2 cellular contexts compared by ENCODE assay signal in the genomic region with DNA sequence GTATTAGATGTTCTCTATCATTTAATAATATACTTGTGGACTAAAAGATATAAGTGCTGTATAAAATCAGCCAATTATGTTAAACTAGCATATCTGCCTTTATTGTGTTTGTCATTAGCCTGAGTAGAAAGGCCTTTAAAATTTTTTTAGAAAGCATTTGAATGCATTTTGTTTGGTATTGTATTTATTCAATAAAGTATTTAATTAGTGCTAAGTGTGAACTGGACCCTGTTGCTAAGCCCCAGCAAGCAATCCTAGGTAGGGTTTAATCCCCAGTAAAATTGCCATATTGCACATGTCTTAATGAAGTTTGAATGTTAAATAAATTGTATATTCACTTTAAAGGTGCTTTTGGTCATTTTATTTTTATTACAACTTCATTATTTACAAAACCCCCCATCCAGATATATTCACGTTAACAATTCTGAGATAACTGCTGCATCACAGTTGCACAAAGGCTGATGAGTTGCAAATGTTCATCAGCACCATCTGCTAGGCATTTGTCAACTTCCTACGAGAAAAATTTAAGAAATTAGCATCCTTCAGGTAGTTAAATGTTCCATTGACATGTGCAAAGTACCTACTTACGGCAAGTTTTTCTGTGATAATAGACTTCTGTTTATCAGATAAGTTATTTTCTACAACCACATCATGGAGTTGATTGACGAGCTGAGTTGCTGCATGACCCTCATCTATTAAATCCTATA.
TF ChIP-seq lines count a peak whose summit lies in the region.

No MANE protein-coding gene starts in this region.

TF ChIP-seq in HepG2, 621 proteins besides CTCF, POLR2A, EP300 and RAD21 (continues in another document):
- TF ChIP-seq NR2F6 (IDR thresholded peaks at IDR 0.05) (0 out of 2 replicates have a peak, but pooled peaks have one; percentile 19), NR2F6 (CRISPR knock-in tag; IDR thresholded peaks at IDR 0.05) (no peak), ZNF841 (CRISPR knock-in tag; IDR thresholded peaks at IDR 0.05; ENCODE audit: borderline replicate concordance) (0 out of 2 replicates have a peak, but pooled peaks have one; percentile 30), ZC3H4 (CRISPR knock-in tag; IDR thresholded peaks at IDR 0.05; ENCODE audit: borderline replicate concordance) (0 out of 2 replicates have a peak, but pooled peaks have one; percentile 72), HNRNPK (IDR thresholded peaks at IDR 0.05; ENCODE audit: low read depth, low read length, poor library complexity, severe bottlenecking) (no peak), BRD4 (CRISPR knock-in tag; IDR thresholded peaks at IDR 0.05) (no peak), FOXO1 (CRISPR knock-in tag; IDR thresholded peaks at IDR 0.05) (no peak), NFE2L1 (CRISPR knock-in tag; IDR thresholded peaks at IDR 0.05; ENCODE audit: borderline replicate concordance) (no peak), AKAP8 (CRISPR knock-in tag; IDR thresholded peaks at IDR 0.05) (no peak), SIN3A (IDR thresholded peaks at IDR 0.05; ENCODE audit: borderline replicate concordance, low read depth, low read length) (peak; percentile 22; the same call in 1 of the 2 replicates), KMT2B (CRISPR knock-in tag; IDR thresholded peaks at IDR 0.05) (no peak), AGO2 (optimal IDR thresholded peaks at IDR 0.05; ENCODE audit: low read depth, low read length) (peak; percentile 49), YEATS4 (CRISPR knock-in tag; IDR thresholded peaks at IDR 0.05; ENCODE audit: borderline replicate concordance) (no peak), GLI4 (CRISPR knock-in tag; IDR thresholded peaks at IDR 0.05; ENCODE audit: borderline replicate concordance) (no peak), JDP2 (CRISPR knock-in tag; IDR thresholded peaks at IDR 0.05; ENCODE audit: borderline replicate concordance) (no peak), ZNF850 (CRISPR knock-in tag; conservative IDR thresholded peaks at IDR 0.05) (no peak), NR2F1 (CRISPR knock-in tag; IDR thresholded peaks at IDR 0.05) (no peak), NONO (IDR thresholded peaks at IDR 0.05) (no peak), NONO (CRISPR knock-in tag; conservative IDR thresholded peaks at IDR 0.05) (0 out of 2 replicates have a peak, but pooled peaks have one; percentile 38), RBFOX2 (IDR thresholded peaks at IDR 0.05; ENCODE audit: low read depth, low read length) (peak; percentile 74), NFRKB (IDR thresholded peaks at IDR 0.05) (no peak)
- TF ChIP-seq, protein P1, sequence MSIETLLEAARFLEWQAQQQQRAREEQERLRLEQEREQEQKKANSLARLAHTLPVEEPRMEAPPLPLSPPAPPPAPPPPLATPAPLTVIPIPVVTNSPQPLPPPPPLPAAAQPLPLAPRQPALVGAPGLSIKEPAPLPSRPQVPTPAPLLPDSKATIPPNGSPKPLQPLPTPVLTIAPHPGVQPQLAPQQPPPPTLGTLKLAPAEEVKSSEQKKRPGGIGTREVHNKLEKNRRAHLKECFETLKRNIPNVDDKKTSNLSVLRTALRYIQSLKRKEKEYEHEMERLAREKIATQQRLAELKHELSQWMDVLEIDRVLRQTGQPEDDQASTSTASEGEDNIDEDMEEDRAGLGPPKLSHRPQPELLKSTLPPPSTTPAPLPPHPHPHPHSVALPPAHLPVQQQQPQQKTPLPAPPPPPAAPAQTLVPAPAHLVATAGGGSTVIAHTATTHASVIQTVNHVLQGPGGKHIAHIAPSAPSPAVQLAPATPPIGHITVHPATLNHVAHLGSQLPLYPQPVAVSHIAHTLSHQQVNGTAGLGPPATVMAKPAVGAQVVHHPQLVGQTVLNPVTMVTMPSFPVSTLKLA (IDR thresholded peaks at IDR 0.05), result no peak
- TF ChIP-seq, protein P2, sequence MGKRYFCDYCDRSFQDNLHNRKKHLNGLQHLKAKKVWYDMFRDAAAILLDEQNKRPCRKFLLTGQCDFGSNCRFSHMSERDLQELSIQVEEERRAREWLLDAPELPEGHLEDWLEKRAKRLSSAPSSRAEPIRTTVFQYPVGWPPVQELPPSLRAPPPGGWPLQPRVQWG (CRISPR knock-in tag; IDR thresholded peaks at IDR 0.05; ENCODE audit: borderline replicate concordance, low read depth), result no peak
- TF ChIP-seq, protein P3, sequence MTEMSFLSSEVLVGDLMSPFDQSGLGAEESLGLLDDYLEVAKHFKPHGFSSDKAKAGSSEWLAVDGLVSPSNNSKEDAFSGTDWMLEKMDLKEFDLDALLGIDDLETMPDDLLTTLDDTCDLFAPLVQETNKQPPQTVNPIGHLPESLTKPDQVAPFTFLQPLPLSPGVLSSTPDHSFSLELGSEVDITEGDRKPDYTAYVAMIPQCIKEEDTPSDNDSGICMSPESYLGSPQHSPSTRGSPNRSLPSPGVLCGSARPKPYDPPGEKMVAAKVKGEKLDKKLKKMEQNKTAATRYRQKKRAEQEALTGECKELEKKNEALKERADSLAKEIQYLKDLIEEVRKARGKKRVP (CRISPR knock-in tag; IDR thresholded peaks at IDR 0.05), result peak in 1 of 2 experiments; percentile 32; a peak in 1 of 4 replicates
- TF ChIP-seq, protein P4, sequence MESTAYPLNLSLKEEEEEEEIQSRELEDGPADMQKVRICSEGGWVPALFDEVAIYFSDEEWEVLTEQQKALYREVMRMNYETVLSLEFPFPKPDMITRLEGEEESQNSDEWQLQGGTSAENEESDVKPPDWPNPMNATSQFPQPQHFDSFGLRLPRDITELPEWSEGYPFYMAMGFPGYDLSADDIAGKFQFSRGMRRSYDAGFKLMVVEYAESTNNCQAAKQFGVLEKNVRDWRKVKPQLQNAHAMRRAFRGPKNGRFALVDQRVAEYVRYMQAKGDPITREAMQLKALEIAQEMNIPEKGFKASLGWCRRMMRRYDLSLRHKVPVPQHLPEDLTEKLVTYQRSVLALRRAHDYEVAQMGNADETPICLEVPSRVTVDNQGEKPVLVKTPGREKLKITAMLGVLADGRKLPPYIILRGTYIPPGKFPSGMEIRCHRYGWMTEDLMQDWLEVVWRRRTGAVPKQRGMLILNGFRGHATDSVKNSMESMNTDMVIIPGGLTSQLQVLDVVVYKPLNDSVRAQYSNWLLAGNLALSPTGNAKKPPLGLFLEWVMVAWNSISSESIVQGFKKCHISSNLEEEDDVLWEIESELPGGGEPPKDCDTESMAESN (CRISPR knock-in tag; conservative IDR thresholded peaks at IDR 0.05), result no peak
- TF ChIP-seq, protein P5, sequence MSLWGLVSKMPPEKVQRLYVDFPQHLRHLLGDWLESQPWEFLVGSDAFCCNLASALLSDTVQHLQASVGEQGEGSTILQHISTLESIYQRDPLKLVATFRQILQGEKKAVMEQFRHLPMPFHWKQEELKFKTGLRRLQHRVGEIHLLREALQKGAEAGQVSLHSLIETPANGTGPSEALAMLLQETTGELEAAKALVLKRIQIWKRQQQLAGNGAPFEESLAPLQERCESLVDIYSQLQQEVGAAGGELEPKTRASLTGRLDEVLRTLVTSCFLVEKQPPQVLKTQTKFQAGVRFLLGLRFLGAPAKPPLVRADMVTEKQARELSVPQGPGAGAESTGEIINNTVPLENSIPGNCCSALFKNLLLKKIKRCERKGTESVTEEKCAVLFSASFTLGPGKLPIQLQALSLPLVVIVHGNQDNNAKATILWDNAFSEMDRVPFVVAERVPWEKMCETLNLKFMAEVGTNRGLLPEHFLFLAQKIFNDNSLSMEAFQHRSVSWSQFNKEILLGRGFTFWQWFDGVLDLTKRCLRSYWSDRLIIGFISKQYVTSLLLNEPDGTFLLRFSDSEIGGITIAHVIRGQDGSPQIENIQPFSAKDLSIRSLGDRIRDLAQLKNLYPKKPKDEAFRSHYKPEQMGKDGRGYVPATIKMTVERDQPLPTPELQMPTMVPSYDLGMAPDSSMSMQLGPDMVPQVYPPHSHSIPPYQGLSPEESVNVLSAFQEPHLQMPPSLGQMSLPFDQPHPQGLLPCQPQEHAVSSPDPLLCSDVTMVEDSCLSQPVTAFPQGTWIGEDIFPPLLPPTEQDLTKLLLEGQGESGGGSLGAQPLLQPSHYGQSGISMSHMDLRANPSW (CRISPR knock-in tag; IDR thresholded peaks at IDR 0.05; ENCODE audit: borderline replicate concordance), result no peak

TF ChIP-seq in GM12878, 131 proteins besides CTCF, POLR2A, EP300 and RAD21:
- 0 out of 2 replicates have a peak, but pooled peaks have one; percentile 18 for TF ChIP-seq TCF7 (IDR thresholded peaks at IDR 0.05; ENCODE audit: borderline replicate concordance)
- TF ChIP-seq, protein P6, sequence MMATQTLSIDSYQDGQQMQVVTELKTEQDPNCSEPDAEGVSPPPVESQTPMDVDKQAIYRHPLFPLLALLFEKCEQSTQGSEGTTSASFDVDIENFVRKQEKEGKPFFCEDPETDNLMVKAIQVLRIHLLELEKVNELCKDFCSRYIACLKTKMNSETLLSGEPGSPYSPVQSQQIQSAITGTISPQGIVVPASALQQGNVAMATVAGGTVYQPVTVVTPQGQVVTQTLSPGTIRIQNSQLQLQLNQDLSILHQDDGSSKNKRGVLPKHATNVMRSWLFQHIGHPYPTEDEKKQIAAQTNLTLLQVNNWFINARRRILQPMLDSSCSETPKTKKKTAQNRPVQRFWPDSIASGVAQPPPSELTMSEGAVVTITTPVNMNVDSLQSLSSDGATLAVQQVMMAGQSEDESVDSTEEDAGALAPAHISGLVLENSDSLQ (IDR thresholded peaks at IDR 0.05), result no peak
